ENCODE assay signal across 8 cellular contexts in genomic region chr22:43812890-43813289, GRCh38. TPM values are rescaled to one million over a fixed set of nuclear protein-coding genes. Genes with fewer than 3 reads are reported as not detected.
DNase-seq lines count a peak whose midpoint lies in the region; ATAC-seq, FAIRE-seq and TF ChIP-seq lines count a peak whose summit lies in the region.

No MANE protein-coding gene starts in this region.

- ATAC-seq in A549 (no peak), HG02610 (IDR thresholded peaks at IDR 0.05; ENCODE audit: unreplicated experiment) (no peak)

- H3K4me3 ChIP-seq in A549 = peak overlapping the region; percentile 90
- peak overlapping the region; percentile 63 to 89 (median 73) for H3K4me3 ChIP-seq in mammary epithelial cell (replicated peaks in 1 of 3; ENCODE audit: insufficient read depth in 1 of 3, low read depth in 2 of 3, low read length in 3 of 3)
- peak overlapping the region; percentile 99 for H3K4me3 ChIP-seq in mucosa of stomach (ENCODE audit: low read length)

- peaks cover 11% of the 10 kb centered on the region for H3K79me2 ChIP-seq in mammary epithelial cell (ENCODE audit: insufficient read depth, low read length)

- no peaks in the 10 kb centered on the region for H3K9me3 Mint-ChIP-seq in HFFc6

- no peak for FAIRE-seq in A549 (lab: Jason Lieb, UNC)

- DNase-seq in A549 (ENCODE audit: low read depth in 1 of 2, low spot score in 1 of 2) (no peak), HFFc6 (no peak), mammary epithelial cell (no peak), SHP77 treated with DMSO at 0.1 percent for 48 hours (lab: John Stamatoyannopoulos, UW) (no peak), AG08395 (ENCODE audit: low spot score) (no peak), NCI-H2196 treated with DMSO at 0.1 percent for 48 hours (lab: John Stamatoyannopoulos, UW; ENCODE audit: unreplicated experiment) (no peak)

- H2AFZ ChIP-seq in mammary epithelial cell (ENCODE audit: low read depth, low read length) = peak overlapping the region; percentile 99

- H3K27me3 ChIP-seq in mammary epithelial cell (ENCODE audit: insufficient read depth, low read length) (no peaks in the 10 kb centered on the region), mucosa of stomach (ENCODE audit: control insufficient read depth, insufficient read depth, low read length) (no peaks in the 10 kb centered on the region)

- 30% methylated on average over 5 of the region's 6 CpGs for WGBS in A549 (ENCODE audit: missing lambda C conversion rate)
- 41% methylated on average over 6 of the region's 6 CpGs for WGBS in mammary epithelial cell (ENCODE audit: low coverage, missing lambda C conversion rate)

- TF ChIP-seq RAD21 in A549 (conservative IDR thresholded peaks at IDR 0.05 in 1 of 2, IDR thresholded peaks at IDR 0.05 in 1 of 2) = no peak

- in situ Hi-C loops in mammary epithelial cell (cut with MboI; ENCODE audit: low sequenced_read_pairs in 2 of 2) = loop anchor here in 1 of 2 donors (25.0 kb wide), 1 partner anchor 426 kb away; no protein-coding TSS in a partner anchor

- H3K36me3 ChIP-seq in mammary epithelial cell (ENCODE audit: insufficient read depth, low read length) (no peaks in the 10 kb centered on the region), mucosa of stomach (ENCODE audit: control insufficient read depth, insufficient read depth, low read length) (no peaks in the 10 kb centered on the region)

- H3K4me1 ChIP-seq in A549 = 0 out of 3 replicates have a peak, but pooled peaks cover 5% of the 10 kb centered on the region
- peaks cover 17% of the 10 kb centered on the region for H3K4me1 ChIP-seq in mammary epithelial cell (ENCODE audit: insufficient read depth, low read length)
- peaks cover 9% of the 10 kb centered on the region for H3K4me1 ChIP-seq in mucosa of stomach (ENCODE audit: control insufficient read depth, insufficient read depth, low read length)

- peak overlapping the region; percentile 89 for H3K4me3 Mint-ChIP-seq in HFFc6

- CTCF ChIA-PET in A549 (lab: Yijun Ruan, JAX) (no interaction called here), mammary epithelial cell (lab: Charles Lee; ENCODE audit: low non-redundant PET) (no interaction called here)

- TF ChIP-seq CTCF in A549 (IDR thresholded peaks at IDR 0.05) (no peak), HFFc6 (IDR thresholded peaks at IDR 0.05) (no peak), mammary epithelial cell (conservative IDR thresholded peaks at IDR 0.05 in 1 of 2, IDR thresholded peaks at IDR 0.05 in 1 of 2; ENCODE audit: extremely low read depth in 1 of 2, insufficient read depth in 1 of 2, low read depth in 1 of 2, low read length in 2 of 2) (no peak)

- H3K9me3 ChIP-seq in A549 (no peaks in the 10 kb centered on the region), mammary epithelial cell (replicated peaks; ENCODE audit: insufficient read depth, low read length) (no peaks in the 10 kb centered on the region), mucosa of stomach (ENCODE audit: control insufficient read depth, low read length) (no peaks in the 10 kb centered on the region)

- intact Hi-C loops in mammary epithelial cell (cut with micrococcal nuclease) = loop anchor here (5.0 kb wide), 1 partner anchor 411 kb away; no protein-coding TSS in a partner anchor

- dilution Hi-C loops in mammary epithelial cell (cut with HindIII; ENCODE audit: low sequenced_read_pairs) = no loop called here

- peaks cover 18% of the 10 kb centered on the region for H3K4me1 Mint-ChIP-seq in HFFc6 (ENCODE audit: low read depth)

- peak overlapping the region; percentile 88 for H3K27ac Mint-ChIP-seq in HFFc6

- peaks cover 4% of the 10 kb centered on the region; the same call in 1 of the 2 replicates for H3K27me3 Mint-ChIP-seq in HFFc6 (ENCODE audit: insufficient read depth)

- H3K9ac ChIP-seq in mammary epithelial cell (ENCODE audit: insufficient read depth, low read length) (peak overlapping the region; percentile 69), mucosa of stomach (ENCODE audit: low read length) (peak overlapping the region; percentile 92)

- no TSS peak for BruUV-seq in mammary epithelial cell (replicated peaks; lab: Mats Ljungman, UMichigan)

- no peak for TF ChIP-seq POLR2A in A549 (IDR thresholded peaks at IDR 0.05; ENCODE audit: low read length)

- H3K4me2 ChIP-seq in A549 (peak overlapping the region; percentile 93), mammary epithelial cell (ENCODE audit: insufficient read depth, low read depth, low read length) (peak overlapping the region; percentile 100)

- TF ChIP-seq EP300 in A549 (IDR thresholded peaks at IDR 0.05) = no peak

- no peaks in the 10 kb centered on the region for H3K36me3 Mint-ChIP-seq in HFFc6 (ENCODE audit: low read depth)

- H4K20me1 ChIP-seq in mammary epithelial cell (ENCODE audit: insufficient read depth, low read length) = no peaks in the 10 kb centered on the region

- H3K27ac ChIP-seq in A549 (peak overlapping the region; percentile 85 to 97), mammary epithelial cell (ENCODE audit: insufficient read depth, low read depth, low read length) (peak overlapping the region; percentile 71)

- POLR2A ChIA-PET in A549 (lab: Yijun Ruan, JAX) = no interaction called here

TF ChIP-seq in A549, 52 proteins besides CTCF, POLR2A, EP300 and RAD21:
- TF ChIP-seq GATA3 (IDR thresholded peaks at IDR 0.05; ENCODE audit: borderline replicate concordance) = no peak
- TF ChIP-seq NFE2L2 (conservative IDR thresholded peaks at IDR 0.05; ENCODE audit: low read length) = no peak
- no peak for TF ChIP-seq FOSB (CRISPR knock-in tag; IDR thresholded peaks at IDR 0.05)
- TF ChIP-seq EHMT2 (IDR thresholded peaks at IDR 0.05; ENCODE audit: low read depth) = no peak
- TF ChIP-seq CBX8 (IDR thresholded peaks at IDR 0.05) = no peak
- no peak for TF ChIP-seq RARB (CRISPR knock-in tag; IDR thresholded peaks at IDR 0.05)
- no peak for TF ChIP-seq ZSCAN20 (CRISPR knock-in tag; IDR thresholded peaks at IDR 0.05)
- TF ChIP-seq KDM5A (IDR thresholded peaks at IDR 0.05) = no peak
- TF ChIP-seq ZNF302 (CRISPR knock-in tag; IDR thresholded peaks at IDR 0.05) = no peak
- TF ChIP-seq ATOH8 (CRISPR knock-in tag; IDR thresholded peaks at IDR 0.05; ENCODE audit: low read depth) = no peak
- TF ChIP-seq NPAS2 (CRISPR knock-in tag; IDR thresholded peaks at IDR 0.05; ENCODE audit: borderline replicate concordance) = no peak
- TF ChIP-seq ZFP36 (IDR thresholded peaks at IDR 0.05; ENCODE audit: borderline replicate concordance, partially characterized antibody) = no peak
- no peak for TF ChIP-seq PHF8 (IDR thresholded peaks at IDR 0.05; ENCODE audit: borderline replicate concordance, low read depth)
- TF ChIP-seq PBX3 (IDR thresholded peaks at IDR 0.05) = no peak
- TF ChIP-seq RCOR1 (IDR thresholded peaks at IDR 0.05; ENCODE audit: low read depth, low read length) = no peak
- no peak for TF ChIP-seq NR3C1 (IDR thresholded peaks at IDR 0.05)
- TF ChIP-seq CHD4 (IDR thresholded peaks at IDR 0.05; ENCODE audit: borderline replicate concordance) = no peak
- TF ChIP-seq BHLHE40 (IDR thresholded peaks at IDR 0.05; ENCODE audit: low read depth, low read length) = no peak
- TF ChIP-seq FOSL2 (IDR thresholded peaks at IDR 0.05) = no peak
- TF ChIP-seq FOSL2 (CRISPR knock-in tag; IDR thresholded peaks at IDR 0.05) = no peak
TF ChIP-seq in A549: peak in this region for 0.

RNA-seq across cellular contexts. Expression of gene EFCAB6, which starts 0.8 kb away (rescaled TPM):
- polyA plus RNA-seq in A549 (2011; rRNA removed) (1.1 and 1.2 TPM in 2 replicates), A549 (2017; fragmentation: RNase III; extraction: RNeasy Plus Mini Kit Qiagen cat#74134 plus additional on column Dnase treatment) (0.46 to 0.51 TPM (median 0.47 TPM) in 3 replicates), mammary epithelial cell (0.06 TPM)
- 0.16 and 0.21 TPM in 2 replicates for polyA plus RNA-seq in A549 (2012; cell fraction: cytosol; rRNA removed)
- polyA plus RNA-seq in A549 (2012; cell fraction: nucleus; rRNA removed) = 0.11 and 0.18 TPM in 2 replicates
- 0.39 and 0.66 TPM in 2 replicates for polyA minus RNA-seq in A549 (2011; rRNA and poly(A)+ RNA removed)
- total RNA-seq in HFFc6 (2021; fragmentation: NEBNext Ultra II Directional; extraction: Animal tissue kit (Norgen Biotek cat#: 25700)) = under 1 TPM; 0.33 to 0.95 (median 0.64) TPM
- 1 to 10 TPM in 1 of 2 donors, under 1 TPM in 1; 0.59 to 2.0 TPM for total RNA-seq in mammary epithelial cell
- polyA minus RNA-seq in mammary epithelial cell = not detected

RNA-seq across cellular contexts. Expression of gene SULT4A1, which starts 49.4 kb away (rescaled TPM):
- not detected in 2 replicates for polyA plus RNA-seq in A549 (2011; rRNA removed)
- polyA plus RNA-seq in A549 (2012; cell fraction: cytosol; rRNA removed) = not detected in 2 replicates
- polyA plus RNA-seq in A549 (2012; cell fraction: nucleus; rRNA removed) = not detected in 2 replicates
- polyA plus RNA-seq in A549 (2017; fragmentation: RNase III; extraction: RNeasy Plus Mini Kit Qiagen cat#74134 plus additional on column Dnase treatment) = not detected in 3 replicates
- polyA minus RNA-seq in A549 (2011; rRNA and poly(A)+ RNA removed) = not detected in 2 replicates
- not detected for total RNA-seq in HFFc6 (2021; fragmentation: NEBNext Ultra II Directional; extraction: Animal tissue kit (Norgen Biotek cat#: 25700))
- 1 to 10 TPM in 1 of 2 donors, under 1 TPM in 1; 0.82 to 1.5 TPM for total RNA-seq in mammary epithelial cell
- polyA plus RNA-seq in mammary epithelial cell = 0.11 TPM
- not detected for polyA minus RNA-seq in mammary epithelial cell
